17 cellular contexts compared by ENCODE assay signal in the genomic region with DNA sequence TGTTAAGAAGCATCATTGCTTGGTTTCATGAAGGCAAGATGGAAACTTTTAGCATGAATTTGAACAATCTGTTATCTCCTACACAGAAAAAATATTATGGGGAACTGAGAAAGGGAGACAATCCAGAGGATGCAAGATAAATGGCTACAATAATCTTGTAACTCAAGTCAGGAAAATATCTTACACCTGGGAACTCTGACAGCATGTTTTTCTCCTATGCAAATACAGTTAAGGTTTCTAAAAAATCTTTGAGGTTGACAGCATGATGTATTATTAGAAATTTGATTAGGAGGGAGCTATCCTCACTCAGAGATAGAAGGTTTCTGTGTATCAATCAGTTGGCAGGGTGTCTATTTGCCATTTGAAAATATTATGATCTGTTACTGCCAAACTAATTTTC.
DNase-seq lines count a peak whose midpoint lies in the region; ATAC-seq and TF ChIP-seq lines count a peak whose summit lies in the region.
"Had no signal": no experiment of that assay in that cellular context is flagged by ENCODE, and none has a peak within 500 bp of the region (broad histone marks: within the 10 kb centered on the region; RNA-seq: fewer than 3 reads in every experiment).

No MANE protein-coding gene starts in this region.

- no peak overlapping the region for H3K4me3 ChIP-seq in foreskin fibroblast (ENCODE audit: low read depth in 1 of 2, low read length in 2 of 2)
- H3K4me3 ChIP-seq: upper lobe of right lung had no signal

- no peak for DNase-seq in AML-193 (lab: John Stamatoyannopoulos, UW)
- no peak for DNase-seq in cerebellar nuclear complex (lab: John Stamatoyannopoulos, UW)
- no peak for DNase-seq in foreskin fibroblast
- DNase-seq: activated CD4-positive, alpha-beta T cell treated with anti-CD3 and anti-CD28 coated beads for 36 hours; amygdala; cortex of kidney; KBM-7; natural killer cell; NCI-H187; NCI-H774; T-helper 2 cell; upper lobe of right lung had no signal

- ATAC-seq in GM18499 (IDR thresholded peaks at IDR 0.05; ENCODE audit: insufficient read depth, unreplicated experiment) (peak; percentile 50), GM19455 (IDR thresholded peaks at IDR 0.05; ENCODE audit: unreplicated experiment) (peak; percentile 57), HG02642 (IDR thresholded peaks at IDR 0.05; ENCODE audit: poor library complexity, unreplicated experiment) (peak; percentile 60), HG03354 (IDR thresholded peaks at IDR 0.05; ENCODE audit: poor library complexity, severe bottlenecking, unreplicated experiment) (peak; percentile 73), GM18907 (IDR thresholded peaks at IDR 0.05; ENCODE audit: unreplicated experiment) (no peak)
- ATAC-seq: activated CD4-positive, alpha-beta T cell treated with anti-CD3 and anti-CD28 coated beads for 36 hours; natural killer cell; upper lobe of right lung had no signal

- TF ChIP-seq CTCF in foreskin fibroblast (IDR thresholded peaks at IDR 0.05; ENCODE audit: low read depth, low read length) = no peak
